25 cellular contexts compared by ENCODE assay signal in the genomic region with DNA sequence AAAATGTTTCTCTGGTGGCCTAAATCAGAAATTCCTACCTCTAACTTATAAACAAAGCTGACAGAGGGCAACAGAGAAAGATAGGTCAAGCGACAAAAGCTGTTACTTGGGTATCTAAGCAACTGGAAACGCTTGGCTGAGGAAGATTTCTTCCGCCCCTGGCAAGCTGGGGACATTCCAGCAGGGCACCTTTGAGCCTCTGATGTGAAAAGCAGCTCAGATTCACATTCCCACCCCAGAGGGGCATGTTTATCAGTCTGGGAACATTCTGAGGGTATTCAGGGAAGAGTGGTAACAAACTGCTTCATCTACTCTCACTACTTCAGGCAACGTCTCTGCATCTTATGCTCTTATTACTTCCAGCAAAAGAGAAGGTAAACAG. TPM values are rescaled to one million over a fixed set of nuclear protein-coding genes. Genes with fewer than 3 reads are reported as not detected.
DNase-seq lines count a peak whose midpoint lies in the region; ATAC-seq lines count a peak whose summit lies in the region.
"Had no signal": no experiment of that assay in that cellular context is flagged by ENCODE, and none has a peak within 500 bp of the region (broad histone marks: within the 10 kb centered on the region; RNA-seq: fewer than 3 reads in every experiment).

No MANE protein-coding gene starts in this region.

- ATAC-seq in activated CD4-positive, CD25-positive, alpha-beta regulatory T cell treated with anti-CD3 and anti-CD28 coated beads, Interleukin-2, amount 50 U/mL, for 24 hours, result no peak
- ATAC-seq: stimulated activated naive CD8-positive, alpha-beta T cell treated with anti-CD3 and anti-CD28 coated beads, Interleukin-15, Interleukin-2, amounts not matched to agents 100 U/mL and 50 U/mL, for 24 hours; T-helper 17 cell had no signal

- no peak overlapping the region for H3K4me3 Mint-ChIP-seq in activated T-helper 1 cell treated with anti-CD3 and anti-CD28 coated beads, Interleukin-12 subunit alpha, Interleukin-12 subunit beta, Interleukin-2, Interleukin-4 antibody, amounts not matched to agents 30 ng/mL and 10 ng/mL and 1 ng/mL, durations not matched to agents 14 hours and 24 hours and 36 hours
- no peak overlapping the region for H3K4me3 Mint-ChIP-seq in activated naive CD8-positive, alpha-beta T cell treated with anti-CD3 and anti-CD28 coated beads for 36 hours
- H3K4me3 Mint-ChIP-seq: activated B cell treated with CpG ODN at 0.5 μM for 24 hours; activated CD4-positive, alpha-beta memory T cell treated with anti-CD3 and anti-CD28 coated beads for 36 hours; T-helper 17 cell had no signal

- H3K27ac Mint-ChIP-seq in activated T-helper 1 cell treated with anti-CD3 and anti-CD28 coated beads, Interleukin-12 subunit alpha, Interleukin-12 subunit beta, Interleukin-2, Interleukin-4 antibody, amounts not matched to agents 30 ng/mL and 10 ng/mL and 1 ng/mL, durations not matched to agents 14 hours and 24 hours and 36 hours, result no peak overlapping the region
- no peak overlapping the region for H3K27ac Mint-ChIP-seq in activated naive CD8-positive, alpha-beta T cell treated with anti-CD3 and anti-CD28 coated beads for 36 hours
- H3K27ac Mint-ChIP-seq: activated B cell treated with CpG ODN at 0.5 μM for 24 hours; activated CD4-positive, alpha-beta memory T cell treated with anti-CD3 and anti-CD28 coated beads for 36 hours; T-helper 17 cell had no signal

- peaks cover 28% of the 10 kb centered on the region for H3K4me1 ChIP-seq in neuron (ENCODE audit: insufficient read depth, low read length)
- H3K4me1 ChIP-seq: prostate gland had no signal

- no peaks in the 10 kb centered on the region for H3K9me3 Mint-ChIP-seq in activated T-helper 1 cell treated with anti-CD3 and anti-CD28 coated beads, Interleukin-12 subunit alpha, Interleukin-12 subunit beta, Interleukin-2, Interleukin-4 antibody, amounts not matched to agents 30 ng/mL and 10 ng/mL and 1 ng/mL, durations not matched to agents 14 hours and 24 hours and 36 hours
- H3K9me3 Mint-ChIP-seq in activated naive CD8-positive, alpha-beta T cell treated with anti-CD3 and anti-CD28 coated beads for 36 hours, result no peaks in the 10 kb centered on the region
- H3K9me3 Mint-ChIP-seq: activated CD4-positive, alpha-beta memory T cell treated with anti-CD3 and anti-CD28 coated beads for 36 hours had no signal

- intact Hi-C loops in activated T-helper 1 cell treated with anti-CD3 and anti-CD28 coated beads, Interleukin-12 subunit alpha, Interleukin-12 subunit beta, Interleukin-2, Interleukin-4 antibody, amounts not matched to agents 30 ng/mL and 10 ng/mL and 1 ng/mL, durations not matched to agents 14 hours and 24 hours and 36 hours (cut with micrococcal nuclease), result loop anchor here (2.0 kb wide), 1 partner anchor 391 kb away; no protein-coding TSS in a partner anchor

- no peaks in the 10 kb centered on the region for H3K9me3 ChIP-seq in neuron (ENCODE audit: low read length)
- H3K9me3 ChIP-seq: esophagus squamous epithelium, Peyer's patch, prostate gland, tibial artery had no signal

- peaks cover 2% of the 10 kb centered on the region for H3K36me3 Mint-ChIP-seq in activated T-helper 1 cell treated with anti-CD3 and anti-CD28 coated beads, Interleukin-12 subunit alpha, Interleukin-12 subunit beta, Interleukin-2, Interleukin-4 antibody, amounts not matched to agents 30 ng/mL and 10 ng/mL and 1 ng/mL, durations not matched to agents 14 hours and 24 hours and 36 hours (ENCODE audit: low read depth)
- peaks cover 2% of the 10 kb centered on the region for H3K36me3 Mint-ChIP-seq in activated naive CD8-positive, alpha-beta T cell treated with anti-CD3 and anti-CD28 coated beads for 36 hours
- H3K36me3 Mint-ChIP-seq: activated CD4-positive, alpha-beta memory T cell treated with anti-CD3 and anti-CD28 coated beads for 36 hours had no signal

- peaks cover 17% of the 10 kb centered on the region for H3K4me1 Mint-ChIP-seq in activated T-helper 1 cell treated with anti-CD3 and anti-CD28 coated beads, Interleukin-12 subunit alpha, Interleukin-12 subunit beta, Interleukin-2, Interleukin-4 antibody, amounts not matched to agents 30 ng/mL and 10 ng/mL and 1 ng/mL, durations not matched to agents 14 hours and 24 hours and 36 hours (ENCODE audit: low read depth)
- peaks cover 15% of the 10 kb centered on the region for H3K4me1 Mint-ChIP-seq in activated naive CD8-positive, alpha-beta T cell treated with anti-CD3 and anti-CD28 coated beads for 36 hours

- H3K36me3 ChIP-seq in H7 (replicated peaks; ENCODE audit: control insufficient read depth, insufficient read depth, low read length) (no peaks in the 10 kb centered on the region), neuron (ENCODE audit: insufficient read depth, low read length) (no peaks in the 10 kb centered on the region)
- H3K36me3 ChIP-seq: esophagus squamous epithelium, Peyer's patch, prostate gland, tibial artery had no signal

- peak; percentile 42 for DNase-seq in H7
- DNase-seq in astrocyte of the hippocampus (ENCODE audit: low read depth, low spot score), result peak; percentile 18
- DNase-seq in iPS-NIHi11 (ENCODE audit: low spot score), result peak; percentile 25
- DNase-seq in activated T-helper 1 cell treated with anti-CD3 and anti-CD28 coated beads, Interleukin-12 subunit alpha, Interleukin-12 subunit beta, Interleukin-2, Interleukin-4 antibody, amounts not matched to agents 30 ng/mL and 10 ng/mL and 1 ng/mL, durations not matched to agents 14 hours and 24 hours and 36 hours (ENCODE audit: low spot score), result no peak
- DNase-seq in activated CD8-positive, alpha-beta memory T cell treated with anti-CD3 and anti-CD28 coated beads, Interleukin-2, amount 50 U/mL, for 4 hours, result no peak
- no peak for DNase-seq in activated naive CD8-positive, alpha-beta T cell treated with anti-CD3 and anti-CD28 coated beads for 36 hours
- DNase-seq: activated B cell treated with CpG ODN at 0.5 μM for 24 hours; activated CD4-positive, alpha-beta memory T cell treated with anti-CD3 and anti-CD28 coated beads for 36 hours; amniotic stem cell; dorsolateral prefrontal cortex; esophagus squamous epithelium; Kasumi-1; NCI-H1092; NCI-H2081 treated with DMSO at 0.1 percent for 48 hours; NCI-H510A; Peyer's patch; stimulated activated naive CD8-positive, alpha-beta T cell treated with anti-CD3 and anti-CD28 coated beads, Interleukin-15, Interleukin-2, amounts not matched to agents 100 U/mL and 50 U/mL, for 24 hours; T-helper 17 cell; tibial artery had no signal

- H2AFZ ChIP-seq in neuron (ENCODE audit: low read depth, low read length), result peak overlapping the region; percentile 28

- H3K4me3 ChIP-seq in H7 (ENCODE audit: insufficient read depth, low read depth, low read length), result no peak overlapping the region
- H3K4me3 ChIP-seq in neuron (ENCODE audit: low read length), result no peak overlapping the region
- H3K4me3 ChIP-seq: dorsolateral prefrontal cortex, esophagus squamous epithelium, lung, Peyer's patch, prostate gland, skin epidermis, tibial artery had no signal

- peaks cover 34% of the 10 kb centered on the region for H3K27me3 Mint-ChIP-seq in activated T-helper 1 cell treated with anti-CD3 and anti-CD28 coated beads, Interleukin-12 subunit alpha, Interleukin-12 subunit beta, Interleukin-2, Interleukin-4 antibody, amounts not matched to agents 30 ng/mL and 10 ng/mL and 1 ng/mL, durations not matched to agents 14 hours and 24 hours and 36 hours (ENCODE audit: insufficient read depth)
- H3K27me3 Mint-ChIP-seq in activated naive CD8-positive, alpha-beta T cell treated with anti-CD3 and anti-CD28 coated beads for 36 hours, result peaks cover 42% of the 10 kb centered on the region

- H3K27me3 ChIP-seq in H7 (ENCODE audit: control insufficient read depth, insufficient read depth, low read length) (peaks cover 18% of the 10 kb centered on the region), neuron (ENCODE audit: insufficient read depth, low read length) (peaks cover 21% of the 10 kb centered on the region)
- H3K27me3 ChIP-seq: dorsolateral prefrontal cortex, Peyer's patch had no signal

RNA-seq across cellular contexts. Expression of a gene that starts 3.5 kb away (rescaled TPM):
- 4.5 and 7.1 TPM in 2 replicates for total RNA-seq in H7 (2014; rRNA removed; shearing (Covaris generic))
- total RNA-seq in activated T-helper 1 cell treated with anti-CD3 and anti-CD28 coated beads, Interleukin-12 subunit alpha, Interleukin-12 subunit beta, Interleukin-2, Interleukin-4 antibody, amounts not matched to agents 30 ng/mL and 10 ng/mL and 1 ng/mL, durations not matched to agents 14 hours and 24 hours and 36 hours, result not detected in 2 replicates
- total RNA-seq in activated naive CD8-positive, alpha-beta T cell treated with anti-CD3 and anti-CD28 coated beads for 36 hours, result under 1 TPM; 0.12 to 0.30 TPM
- total RNA-seq: cardiac septum had no signal

Comparison
In these comparisons a context has a peak if more than half of its experiments do, and no peak if none do; other contexts are left out.
1. DNase-seq: peak in H7 (single experiment), astrocyte of the hippocampus (single experiment) and iPS-NIHi11 (single experiment); none in activated T-helper 1 cell treated with anti-CD3 and anti-CD28 coated beads, Interleukin-12 subunit alpha, Interleukin-12 subunit beta, Interleukin-2, Interleukin-4 antibody, amounts not matched to agents 30 ng/mL and 10 ng/mL and 1 ng/mL, durations not matched to agents 14 hours and 24 hours and 36 hours (single experiment), activated CD8-positive, alpha-beta memory T cell treated with anti-CD3 and anti-CD28 coated beads, Interleukin-2, amount 50 U/mL, for 4 hours (single experiment) and activated naive CD8-positive, alpha-beta T cell treated with anti-CD3 and anti-CD28 coated beads for 36 hours (single experiment).